In the genomic region with DNA sequence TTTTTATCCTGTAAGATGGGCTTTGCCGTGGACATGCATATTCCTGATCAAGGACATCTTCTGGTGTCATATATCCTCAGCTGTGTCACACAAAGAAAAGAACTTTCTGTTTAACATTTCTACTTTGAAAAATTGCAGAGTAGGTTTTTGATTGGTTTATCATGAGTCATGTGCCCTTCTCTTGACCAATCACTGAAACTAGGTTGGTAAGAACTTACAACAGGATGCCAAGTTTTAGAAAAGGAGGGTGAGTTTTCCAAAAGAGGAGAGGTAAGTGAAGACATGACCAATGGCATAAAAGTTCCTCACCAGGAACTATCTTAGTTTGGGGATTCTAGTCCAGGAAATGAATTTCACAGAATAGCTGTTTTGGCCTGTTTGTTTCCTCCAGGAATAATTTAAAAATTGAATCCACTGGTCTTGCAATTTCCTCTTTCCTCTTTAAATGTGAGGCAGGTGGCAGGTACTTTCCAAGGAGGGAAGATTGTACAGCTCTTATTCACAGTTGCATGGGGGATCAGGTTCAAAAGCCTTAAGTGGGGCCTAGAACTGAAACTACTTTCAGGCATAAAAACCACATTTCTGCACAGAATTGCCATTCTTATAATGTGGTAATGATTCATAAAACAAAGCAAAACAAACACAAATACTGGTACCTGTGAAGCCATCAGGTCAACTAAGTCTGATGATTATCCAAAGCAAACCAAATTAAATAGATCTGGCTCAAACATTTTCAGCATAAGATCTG, we compare ENCODE assay signal across 22 cellular contexts.
DNase-seq lines count a peak whose midpoint lies in the region; ATAC-seq and TF ChIP-seq lines count a peak whose summit lies in the region.
"Had no signal": no experiment of that assay in that cellular context is flagged by ENCODE, and none has a peak within 500 bp of the region (broad histone marks: within the 10 kb centered on the region; RNA-seq: fewer than 3 reads in every experiment).

No MANE protein-coding gene starts in this region.

- H4K12ac ChIP-seq in trophoblast cell (ENCODE audit: low read depth, low read length) = no peak overlapping the region

- H3K9ac ChIP-seq in trophoblast cell (ENCODE audit: low read length) = no peak overlapping the region

- no peak overlapping the region for H2BK12ac ChIP-seq in trophoblast cell (ENCODE audit: low read length)

- ATAC-seq in GM18498 (IDR thresholded peaks at IDR 0.05; ENCODE audit: unreplicated experiment) (peak; percentile 57), GM21360 (IDR thresholded peaks at IDR 0.05; ENCODE audit: unreplicated experiment) (peak; percentile 68), HG03025 (IDR thresholded peaks at IDR 0.05; ENCODE audit: low FRiP score, unreplicated experiment) (peak; percentile 48)
- ATAC-seq: SK-N-SH treated with all-trans-retinoic acid at 6 μM for 48 hours had no signal

- H3K79me1 ChIP-seq in trophoblast cell (ENCODE audit: low read length) = no peaks in the 10 kb centered on the region

- H3K79me2 ChIP-seq in OCI-LY7 (ENCODE audit: insufficient read depth, low read depth, low read length) = no peaks in the 10 kb centered on the region
- H3K79me2 ChIP-seq in trophoblast cell (ENCODE audit: control insufficient read depth, insufficient read depth, low read length, poor library complexity) = no peaks in the 10 kb centered on the region

- H3K23ac ChIP-seq in trophoblast cell (ENCODE audit: low read length) = no peak overlapping the region

- no peak overlapping the region for H3K18ac ChIP-seq in trophoblast cell (ENCODE audit: low read length)

- peak; percentile 11 for DNase-seq in OCI-LY7 (ENCODE audit: low spot score)
- no peak for DNase-seq in pons (ENCODE audit: low spot score)
- DNase-seq in trophoblast cell = no peak
- no peak for DNase-seq in activated naive CD4-positive, alpha-beta T cell treated with anti-CD3 and anti-CD28 coated beads, Interleukin-2, amount 50 U/mL, for 16 hours
- DNase-seq in testis = no peak
- DNase-seq: Caco-2; CD4-positive, alpha-beta T cell; GDM1; KBM-7; NCI-H1417; NCI-H187; NCI-H2227 treated with DMSO at 0.1 percent for 48 hours; NCI-H510A treated with DMSO at 0.1 percent for 48 hours; NCI-H82; PC-9; SIG-M5; T-helper 1 cell had no signal

- H2BK120ac ChIP-seq in trophoblast cell (ENCODE audit: insufficient read depth, low read length, poor library complexity) = no peak overlapping the region

- CTCF ChIA-PET in OCI-LY7 (lab: Charles Lee; ENCODE audit: unreplicated experiment) = no interaction called here

- no peak for TF ChIP-seq POLR2A in testis (IDR thresholded peaks at IDR 0.05)

- H4K8ac ChIP-seq in trophoblast cell (ENCODE audit: low read depth, low read length) = no peak overlapping the region

- H3K14ac ChIP-seq in trophoblast cell (ENCODE audit: low read length) = no peak overlapping the region

- H3K27ac ChIP-seq in OCI-LY7 (ENCODE audit: low read depth, low read length, poor library complexity, severe bottlenecking) (no peak overlapping the region), trophoblast cell (ENCODE audit: low read depth, low read length) (no peak overlapping the region), testis (no peak overlapping the region)
- H3K27ac ChIP-seq: PC-9, RWPE1 had no signal

- H2AK5ac ChIP-seq in trophoblast cell (ENCODE audit: low read length) = no peak overlapping the region

- POLR2A ChIA-PET in OCI-LY7 (lab: Charles Lee) = interaction anchor here (0.6 kb wide), 2 partner anchors 42 to 1047 kb away, joined by 3 read pairs; no protein-coding TSS in a partner anchor

- H3K9me3 ChIP-seq in OCI-LY7 (ENCODE audit: low read length) = no peaks in the 10 kb centered on the region
- H3K9me3 ChIP-seq in trophoblast cell (ENCODE audit: insufficient read depth, low read depth, low read length) = no peaks in the 10 kb centered on the region
- no peaks in the 10 kb centered on the region for H3K9me3 ChIP-seq in testis
- H3K9me3 ChIP-seq: Caco-2 had no signal

- H2AFZ ChIP-seq in OCI-LY7 (ENCODE audit: low read length) = peak overlapping the region; percentile 9; the same call in 1 of the 2 replicates
- H2AFZ ChIP-seq in trophoblast cell (ENCODE audit: insufficient read depth, low read length, poor library complexity) = no peak overlapping the region
- H2AFZ ChIP-seq: PC-9 had no signal

- H3K27me3 ChIP-seq in trophoblast cell (ENCODE audit: insufficient read depth, low read length) (no peaks in the 10 kb centered on the region), testis (no peaks in the 10 kb centered on the region)

- no peak for TF ChIP-seq CTCF in OCI-LY7 (conservative IDR thresholded peaks at IDR 0.05; ENCODE audit: low read length)
- no peak for TF ChIP-seq CTCF in testis (IDR thresholded peaks at IDR 0.05)

- H3K36me3 ChIP-seq in OCI-LY7 (ENCODE audit: insufficient read depth, low read length) = no peaks in the 10 kb centered on the region
- H3K36me3 ChIP-seq in trophoblast cell (ENCODE audit: control insufficient read depth in 1 of 2, insufficient read depth in 2 of 2, low read length in 2 of 2) = no peaks in the 10 kb centered on the region
- H3K36me3 ChIP-seq in testis (ENCODE audit: low read depth, missing control alignments) = no peaks in the 10 kb centered on the region

- H3K4ac ChIP-seq in trophoblast cell (ENCODE audit: low read depth, low read length) = no peak overlapping the region

- H2BK5ac ChIP-seq in trophoblast cell (ENCODE audit: low read depth, low read length, poor library complexity) = no peak overlapping the region

- H3K4me2 ChIP-seq in OCI-LY7 (ENCODE audit: low read length) (no peak overlapping the region), trophoblast cell (ENCODE audit: low read length) (no peak overlapping the region)
- H3K4me2 ChIP-seq: PC-9 had no signal

- H4K91ac ChIP-seq in trophoblast cell (ENCODE audit: low read depth, low read length) = no peak overlapping the region

- intact Hi-C loops in OCI-LY7 (cut with micrococcal nuclease; ENCODE audit: unreplicated experiment) (no loop called here), testis (cut with DNase I; ENCODE audit: low total_unique reads) (no loop called here)

- no CpG with 5 or more reads among the region's 1 CpG for WGBS in trophoblast cell (ENCODE audit: extremely low coverage, insufficient coverage, insufficient read length)
- WGBS in testis, 2 donors = 84 to 87% methylated on average over 1 of the region's 1 CpG

- no TSS peak for BruUV-seq in OCI-LY7 (replicated peaks; lab: Mats Ljungman, UMichigan)

- H3K4me3 ChIP-seq in OCI-LY7 (ENCODE audit: low read depth, low read length, poor library complexity, severe bottlenecking) (no peak overlapping the region), trophoblast cell (ENCODE audit: low read depth, low read length) (no peak overlapping the region), testis (no peak overlapping the region)
- H3K4me3 ChIP-seq: PC-9 had no signal

- peaks cover 7% of the 10 kb centered on the region for H3K4me1 ChIP-seq in OCI-LY7 (ENCODE audit: insufficient read depth, low read length, poor library complexity, severe bottlenecking)
- no peaks in the 10 kb centered on the region for H3K4me1 ChIP-seq in trophoblast cell (ENCODE audit: control insufficient read depth in 1 of 2, insufficient read depth in 2 of 2, low read length in 2 of 2)
- H3K4me1 ChIP-seq in testis = no peaks in the 10 kb centered on the region
- H3K4me1 ChIP-seq: Caco-2 had no signal

- no peaks in the 10 kb centered on the region for H4K20me1 ChIP-seq in OCI-LY7 (ENCODE audit: insufficient read depth, low read length)

- no peaks in the 10 kb centered on the region for H3K9me2 ChIP-seq in OCI-LY7 (ENCODE audit: insufficient read depth, low read length)
